Comparison of ENCODE assay signal across 8 cellular contexts in the genomic region with DNA sequence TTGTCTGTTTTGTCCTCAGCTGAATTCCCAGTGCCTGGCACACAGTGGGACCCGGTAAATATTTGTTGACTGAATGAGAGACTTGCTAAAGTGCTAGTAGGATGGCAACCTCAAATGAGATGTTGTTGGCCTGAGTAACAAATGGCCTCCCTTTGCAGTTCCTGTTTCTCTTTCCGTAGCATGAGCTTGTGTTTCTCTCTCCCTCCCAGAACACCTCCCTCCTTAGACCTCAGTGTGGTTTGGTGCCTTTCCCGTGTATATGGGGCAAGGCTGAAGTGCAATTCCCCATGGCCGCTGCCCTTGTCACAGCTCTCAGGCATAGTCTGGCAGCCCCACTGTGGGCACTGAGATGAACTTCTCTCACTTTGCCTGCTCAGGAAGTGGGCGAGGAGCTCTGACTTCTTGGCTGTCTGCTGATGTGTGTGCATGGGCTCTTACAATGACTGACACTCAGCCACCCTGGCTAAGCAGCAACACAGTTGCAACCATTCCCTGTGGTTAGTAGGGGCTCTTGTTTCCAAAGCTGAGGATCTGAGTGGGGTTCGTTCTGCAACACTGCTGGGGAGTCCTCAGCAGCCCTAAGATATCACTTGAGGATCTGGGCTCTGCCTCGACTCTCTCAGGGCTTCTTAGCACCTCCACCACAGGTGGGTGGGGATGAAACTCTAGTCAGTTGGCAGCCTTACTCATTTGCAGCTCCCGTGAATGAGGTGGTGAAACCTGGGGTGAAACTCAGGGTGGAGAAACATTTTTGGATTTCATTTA.
DNase-seq lines count a peak whose midpoint lies in the region; ATAC-seq and TF ChIP-seq lines count a peak whose summit lies in the region.

No MANE protein-coding gene starts in this region.

- H3K4me1 Mint-ChIP-seq in T-cell (peaks cover 84 to 86% (median 85%) of the 10 kb centered on the region in 3 donors), nephron progenitor cell (peaks cover 6% of the 10 kb centered on the region)
- peaks cover 77% of the 10 kb centered on the region for H3K4me1 Mint-ChIP-seq in activated naive CD8-positive, alpha-beta T cell (ENCODE audit: low read depth)

- H3K4me3 Mint-ChIP-seq in T-cell (peak overlapping the region; percentile 45 to 77 (median 66)), nephron progenitor cell (no peak overlapping the region)
- H3K4me3 Mint-ChIP-seq in activated naive CD8-positive, alpha-beta T cell: peak overlapping the region; percentile 87

- TF ChIP-seq CTCF in nephron progenitor cell (IDR thresholded peaks at IDR 0.05): no peak

- ATAC-seq in GM18870 (IDR thresholded peaks at IDR 0.05; ENCODE audit: unreplicated experiment) (peak; percentile 83), HG02973 (IDR thresholded peaks at IDR 0.05; ENCODE audit: unreplicated experiment) (peak; percentile 82), T-cell (replicated peaks in 1 of 4) (peak; percentile 97 to 99 (median 98))

- CTCF ChIA-PET in T-cell (lab: Charles Lee): interaction anchor here (0.6 to 2.0 kb wide), 9 partner anchors 9 to 486 kb away, joined by 3 to 12 read pairs (median 5); partner anchors contain the start of gene UMAD1 (in 1 of the 2)

- H3K27me3 Mint-ChIP-seq in T-cell (no peaks in the 10 kb centered on the region), nephron progenitor cell (ENCODE audit: low read depth, poor library complexity) (peaks cover 9% of the 10 kb centered on the region)
- H3K27me3 Mint-ChIP-seq in activated naive CD8-positive, alpha-beta T cell: no peaks in the 10 kb centered on the region

- H3K9me3 Mint-ChIP-seq in T-cell (no peaks in the 10 kb centered on the region), nephron progenitor cell (no peaks in the 10 kb centered on the region)
- H3K9me3 Mint-ChIP-seq in activated naive CD8-positive, alpha-beta T cell (ENCODE audit: low read depth): no peaks in the 10 kb centered on the region

- H3K36me3 Mint-ChIP-seq in T-cell: peaks cover 5% of the 10 kb centered on the region
- H3K36me3 Mint-ChIP-seq in activated naive CD8-positive, alpha-beta T cell: peaks cover 4% of the 10 kb centered on the region
- no peaks in the 10 kb centered on the region for H3K36me3 Mint-ChIP-seq in nephron progenitor cell (ENCODE audit: low read depth)

- DNase-seq in T-cell (peak; percentile 67 to 86 (median 79)), NCI-H187 (lab: John Stamatoyannopoulos, UW) (no peak), nephron progenitor cell (no peak), DMS79 treated with DMSO at 0.1 percent for 48 hours (lab: John Stamatoyannopoulos, UW) (no peak)
- DNase-seq in stimulated activated CD4-positive, alpha-beta T cell treated with anti-CD3 and anti-CD28 coated beads, Interleukin-1b, Interleukin-23, amount 100 ng/mL, for 1 hour (ENCODE audit: low read depth in 2 of 2): peak; percentile 35 to 47

- POLR2A ChIA-PET in T-cell (lab: Charles Lee): interaction anchor here (0.5 to 1.9 kb wide), 8 partner anchors 8 to 181 kb away, joined by 3 to 7 read pairs (median 3); no protein-coding TSS in a partner anchor

- H3K27ac Mint-ChIP-seq in T-cell (peak overlapping the region; percentile 99 to 100), nephron progenitor cell (no peak overlapping the region)
- peak overlapping the region; percentile 97 for H3K27ac Mint-ChIP-seq in activated naive CD8-positive, alpha-beta T cell

Comparison
In these comparisons a context has a peak if more than half of its experiments do, and no peak if none do; other contexts are left out.
1. DNase-seq: peak in T-cell (34 of 34) and stimulated activated CD4-positive, alpha-beta T cell treated with anti-CD3 and anti-CD28 coated beads, Interleukin-1b, Interleukin-23, amount 100 ng/mL, for 1 hour (2 of 2); none in NCI-H187 (0 of 2), nephron progenitor cell (single experiment) and DMS79 treated with DMSO at 0.1 percent for 48 hours (single experiment).
2. Peak in every context shown above with its lines, with median percentiles within 50 percentile points of each other: ATAC-seq.